In genomic region chr13:102132896-102133295, GRCh38 we compare ENCODE assay signal across 21 cellular contexts.
"Had no signal": no experiment of that assay in that cellular context is flagged by ENCODE, and none has a peak within 500 bp of the region (broad histone marks: within the 10 kb centered on the region; RNA-seq: fewer than 3 reads in every experiment).

No MANE protein-coding gene starts in this region.

- H3K27ac ChIP-seq: body of pancreas, lower lobe of right lung, neutrophil, pancreas, sigmoid colon, spleen, thyroid gland had no signal

- DNase-seq: activated CD4-positive, alpha-beta T cell treated with anti-CD3 and anti-CD28 coated beads, Interleukin-2, amount 10 ng/mL, durations not matched to agents 24 days and 14 days; activated CD8-positive, alpha-beta T cell treated with anti-CD3 and anti-CD28 coated beads for 36 hours; activated naive CD4-positive, alpha-beta T cell; activated naive CD8-positive, alpha-beta T cell treated with anti-CD3 and anti-CD28 coated beads for 36 hours; activated T-cell treated with anti-CD3 and anti-CD28 coated beads, Interleukin-2, amount 50 U/mL, for 1 hour; amygdala; body of pancreas; effector memory CD8-positive, alpha-beta T cell; glutamatergic neuron; hippocampal formation; islet precursor cell; lower lobe of right lung; pancreas; sigmoid colon; spleen; stimulated activated naive CD4-positive, alpha-beta T cell treated with Interleukin-2 at 50 U/mL for 16 hours; T-helper 9 cell; thyroid gland had no signal

- H3K36me3 ChIP-seq: lower lobe of right lung, neutrophil, pancreas, sigmoid colon, spleen, thyroid gland had no signal

- H3K4me1 ChIP-seq: body of pancreas, pancreas, sigmoid colon, spleen had no signal

- H3K27me3 ChIP-seq: body of pancreas, neutrophil, pancreas, sigmoid colon, spleen, thyroid gland had no signal

- H3K9me3 ChIP-seq: body of pancreas, lower lobe of right lung, neutrophil, pancreas, sigmoid colon, spleen, thyroid gland had no signal

- ATAC-seq: activated CD8-positive, alpha-beta T cell treated with anti-CD3 and anti-CD28 coated beads for 36 hours; activated T-helper 17 cell treated with anti-CD3 and anti-CD28 coated beads, Interleukin-2, amount 50 U/mL, for 72 hours; body of pancreas; effector memory CD8-positive, alpha-beta T cell; lower lobe of right lung; natural killer cell treated with Interleukin-12 subunit alpha and Interleukin-12 subunit beta and Interleukin-15 and Interleukin-18, amount 100 ng/mL, for 72 hours; pancreas had no signal

- H3K4me3 ChIP-seq: body of pancreas, lower lobe of right lung, pancreas, sigmoid colon, spleen, thyroid gland had no signal
